8 cellular contexts compared by ENCODE assay signal in genomic region chr4:121192500-121192899, GRCh38. TPM values are rescaled to one million over a fixed set of nuclear protein-coding genes. Genes with fewer than 3 reads are reported as not detected.
DNase-seq lines count a peak whose midpoint lies in the region; ATAC-seq and TF ChIP-seq lines count a peak whose summit lies in the region.

No MANE protein-coding gene starts in this region.

- no peak for TF ChIP-seq POLR2A in breast epithelium (IDR thresholded peaks at IDR 0.05)

- peak; percentile 59 to 60 for ATAC-seq in activated CD4-positive, CD25-positive, alpha-beta regulatory T cell treated with anti-CD3 and anti-CD28 coated beads, Interleukin-2, amount 50 U/mL, for 24 hours
- peak; percentile 85 for ATAC-seq in lung (ENCODE audit: insufficient read depth, low FRiP score)

- H3K4me2 ChIP-seq in OCI-LY3 (ENCODE audit: low read length) = peak overlapping the region; percentile 56

- H3K9me3 ChIP-seq in OCI-LY3 (ENCODE audit: insufficient read depth, low read length) (no peaks in the 10 kb centered on the region), breast epithelium (no peaks in the 10 kb centered on the region), lung (ENCODE audit: control insufficient read depth in 2 of 2, insufficient read depth in 1 of 2, low read length in 1 of 2) (no peaks in the 10 kb centered on the region)

- H3K27ac ChIP-seq in OCI-LY3 (ENCODE audit: low read length) = no peak overlapping the region
- H3K27ac ChIP-seq in breast epithelium = no peak overlapping the region
- no peak overlapping the region for H3K27ac ChIP-seq in lung (ENCODE audit: low read depth in 1 of 2, low read length in 1 of 2)
- no peak overlapping the region for H3K27ac ChIP-seq in substantia nigra (ENCODE audit: low read depth, low read length, poor library complexity, severe bottlenecking)

- TF ChIP-seq CTCF in HFFc6 (IDR thresholded peaks at IDR 0.05) (peak; percentile 86), OCI-LY3 (IDR thresholded peaks at IDR 0.05; ENCODE audit: low read depth, low read length) (peak; percentile 88), breast epithelium (IDR thresholded peaks at IDR 0.05) (peak in 2 of 3 donors; percentile 45 to 70), lung (IDR thresholded peaks at IDR 0.05; ENCODE audit: control extremely low read depth, extremely low read depth) (peak; percentile 56)

- no peak overlapping the region for H3K4me3 Mint-ChIP-seq in HFFc6

- WGBS in lung, 2 donors = 19 to 26% methylated on average over 6 of the region's 6 CpGs

- peaks cover 5% of the 10 kb centered on the region; the same call in 1 of the 2 replicates for H3K4me1 Mint-ChIP-seq in HFFc6 (ENCODE audit: low read depth)

- no peaks in the 10 kb centered on the region for H3K79me2 ChIP-seq in OCI-LY3 (ENCODE audit: low read length)

- H3K9me3 Mint-ChIP-seq in HFFc6 = no peaks in the 10 kb centered on the region

- no peak overlapping the region for H3K9ac ChIP-seq in OCI-LY3 (ENCODE audit: low read length)

- H3K27me3 Mint-ChIP-seq in HFFc6 (ENCODE audit: insufficient read depth) = peaks cover 2% of the 10 kb centered on the region

- H3K36me3 Mint-ChIP-seq in HFFc6 (ENCODE audit: low read depth) = no peaks in the 10 kb centered on the region

- 0 out of 2 replicates have a peak, but pooled peaks cover 4% of the 10 kb centered on the region for H3K27me3 ChIP-seq in OCI-LY3 (ENCODE audit: low read depth, low read length)
- no peaks in the 10 kb centered on the region for H3K27me3 ChIP-seq in breast epithelium
- H3K27me3 ChIP-seq in lung (ENCODE audit: control insufficient read depth, insufficient read depth) = no peaks in the 10 kb centered on the region

- H3K4me3 ChIP-seq in OCI-LY3 (ENCODE audit: low read length) (peak overlapping the region; percentile 9), breast epithelium (peak overlapping the region in 2 of 3 donors; percentile 26 to 51), lung (no peak overlapping the region)

- H2AFZ ChIP-seq in OCI-LY3 (ENCODE audit: low read depth, low read length) = no peak overlapping the region

- H3K36me3 ChIP-seq in OCI-LY3 (replicated peaks; ENCODE audit: low read depth, low read length) = no peaks in the 10 kb centered on the region
- no peaks in the 10 kb centered on the region for H3K36me3 ChIP-seq in breast epithelium
- H3K36me3 ChIP-seq in lung (ENCODE audit: control insufficient read depth in 2 of 2, insufficient read depth in 2 of 2, low read length in 2 of 2) = no peaks in the 10 kb centered on the region

- no peak for DNase-seq in activated CD4-positive, CD25-positive, alpha-beta regulatory T cell (lab: John Stamatoyannopoulos, UW)
- DNase-seq in HFFc6 = peak; percentile 36
- DNase-seq in breast epithelium (ENCODE audit: low spot score in 2 of 2) = no peak
- no peak for DNase-seq in lung (ENCODE audit: low spot score)
- no peak for DNase-seq in substantia nigra (lab: John Stamatoyannopoulos, UW)
- DNase-seq in activated CD8-positive, alpha-beta memory T cell treated with anti-CD3 and anti-CD28 coated beads, Interleukin-2, amount 50 U/mL, for 4 hours = no peak

- H4K20me1 ChIP-seq in OCI-LY3 (ENCODE audit: insufficient read depth, low read length) = no peaks in the 10 kb centered on the region

- no peak overlapping the region for H3K27ac Mint-ChIP-seq in HFFc6

- intact Hi-C loops in breast epithelium (cut with DNase I; ENCODE audit: low total_unique reads) = no loop called here

- H3K4me1 ChIP-seq in OCI-LY3 (ENCODE audit: low read length) (peaks cover 46% of the 10 kb centered on the region), breast epithelium (no peaks in the 10 kb centered on the region), lung (ENCODE audit: control insufficient read depth in 2 of 2, insufficient read depth in 2 of 2, low read length in 2 of 2) (peaks cover 0 to 1% of the 10 kb centered on the region in 2 donors)

RNA-seq across cellular contexts. Expression of gene TNIP3, which starts 28.4 kb away (rescaled TPM):
- total RNA-seq in HFFc6 (2021; fragmentation: NEBNext Ultra II Directional; extraction: Animal tissue kit (Norgen Biotek cat#: 25700)) = under 1 TPM; 0.31 to 0.70 (median 0.47) TPM
- under 1 TPM in 1 of 3 donors, not detected in 2; 0.73 TPM for total RNA-seq in breast epithelium
- 10 to 100 TPM in 1 of 2 donors, 1 to 10 TPM in 1; 3.4 to 11.0 TPM for total RNA-seq in lung
- polyA plus RNA-seq in lung = 10 to 100 TPM in 1 of 2 donors, 1 to 10 TPM in 1; 1.6 to 59.2 TPM
